ENCODE assay signal across 11 cellular contexts in genomic region chr1:26772687-26773086, GRCh38. TPM values are rescaled to one million over a fixed set of nuclear protein-coding genes. Genes with fewer than 3 reads are reported as not detected.
A peak's percentile ranks its signal among the peaks of the same experiment; 100 is the strongest.
DNase-seq lines count a peak whose midpoint lies in the region; TF ChIP-seq lines count a peak whose summit lies in the region.
"Had no signal": no experiment of that assay in that cellular context is flagged by ENCODE, and none has a peak within 500 bp of the region (broad histone marks: within the 10 kb centered on the region; RNA-seq: fewer than 3 reads in every experiment).

No MANE protein-coding gene starts in this region.

- CTCF ChIA-PET in activated CD4-positive, alpha-beta memory T cell treated with anti-CD3 and anti-CD28 coated beads for 36 hours (lab: Charles Lee) = interaction anchor here (0.6 to 2.0 kb wide), 3 partner anchors 18 to 170 kb away, joined by 3 to 9 read pairs (median 5); no protein-coding TSS in a partner anchor
- CTCF ChIA-PET in activated CD4-positive, alpha-beta memory T cell treated with anti-CD3 and anti-CD28 coated beads, Interleukin-2, amount 10 ng/mL, durations not matched to agents 7 days and 5 days (lab: Charles Lee) = no interaction called here

- in situ Hi-C loops in HAP-1 (cut with MboI; ENCODE audit: low sequenced_read_pairs) = no loop called here

- no peak overlapping the region for H3K4me3 ChIP-seq in tibial artery
- H3K4me3 ChIP-seq in HAP-1 = no peak overlapping the region
- H3K4me3 ChIP-seq: GM12878 had no signal

- H3K36me3 ChIP-seq in tibial artery (peaks cover 53 to 97% (median 83%) of the 10 kb centered on the region in 3 donors), HAP-1 (replicated peaks) (peaks cover 97% of the 10 kb centered on the region)

- intact Hi-C loops in activated CD4-positive, alpha-beta memory T cell treated with anti-CD3 and anti-CD28 coated beads for 36 hours (cut with micrococcal nuclease) = no loop called here
- intact Hi-C loops in tibial artery (cut with DNase I; ENCODE audit: low total_unique reads) = no loop called here

- H3K27me3 ChIP-seq in tibial artery = no peaks in the 10 kb centered on the region
- no peaks in the 10 kb centered on the region for H3K27me3 ChIP-seq in HAP-1 (ENCODE audit: low read depth)

- H3K4me1 ChIP-seq in tibial artery = peaks cover 0 to 44% (median 34%) of the 10 kb centered on the region in 4 donors
- H3K4me1 ChIP-seq in HAP-1 = no peaks in the 10 kb centered on the region; the same call in 1 of the 2 replicates

- no peaks in the 10 kb centered on the region for H3K9me3 Mint-ChIP-seq in activated CD4-positive, alpha-beta memory T cell treated with anti-CD3 and anti-CD28 coated beads for 36 hours
- H3K9me3 Mint-ChIP-seq in activated CD4-positive, alpha-beta memory T cell treated with anti-CD3 and anti-CD28 coated beads, Interleukin-2, amount 10 ng/mL, durations not matched to agents 7 days and 5 days = no peaks in the 10 kb centered on the region
- H3K9me3 Mint-ChIP-seq: stimulated activated naive CD8-positive, alpha-beta T cell treated with anti-CD3 and anti-CD28 coated beads, Interleukin-15, amount 100 ng/mL, for 72 hours had no signal

- no peak for TF ChIP-seq CTCF in tibial artery (IDR thresholded peaks at IDR 0.05)

- H3K27me3 Mint-ChIP-seq in activated CD4-positive, alpha-beta memory T cell treated with anti-CD3 and anti-CD28 coated beads for 36 hours = no peaks in the 10 kb centered on the region
- H3K27me3 Mint-ChIP-seq in activated CD4-positive, alpha-beta memory T cell treated with anti-CD3 and anti-CD28 coated beads, Interleukin-2, amount 10 ng/mL, durations not matched to agents 7 days and 5 days = no peaks in the 10 kb centered on the region
- H3K27me3 Mint-ChIP-seq: stimulated activated naive CD8-positive, alpha-beta T cell treated with anti-CD3 and anti-CD28 coated beads, Interleukin-15, amount 100 ng/mL, for 72 hours had no signal

- H3K9me3 ChIP-seq in tibial artery = no peaks in the 10 kb centered on the region
- no peaks in the 10 kb centered on the region for H3K9me3 ChIP-seq in HAP-1

- H3K27ac ChIP-seq in tibial artery = peak overlapping the region; percentile 47 to 59

- no peak overlapping the region for H3K4me3 Mint-ChIP-seq in activated CD4-positive, alpha-beta memory T cell treated with anti-CD3 and anti-CD28 coated beads for 36 hours
- H3K4me3 Mint-ChIP-seq in activated CD4-positive, alpha-beta memory T cell treated with anti-CD3 and anti-CD28 coated beads, Interleukin-2, amount 10 ng/mL, durations not matched to agents 7 days and 5 days = no peak overlapping the region
- H3K4me3 Mint-ChIP-seq: stimulated activated naive CD8-positive, alpha-beta T cell treated with anti-CD3 and anti-CD28 coated beads, Interleukin-15, amount 100 ng/mL, for 72 hours had no signal

- peaks cover 79% of the 10 kb centered on the region for H3K36me3 Mint-ChIP-seq in activated CD4-positive, alpha-beta memory T cell treated with anti-CD3 and anti-CD28 coated beads for 36 hours
- H3K36me3 Mint-ChIP-seq in activated CD4-positive, alpha-beta memory T cell treated with anti-CD3 and anti-CD28 coated beads, Interleukin-2, amount 10 ng/mL, durations not matched to agents 7 days and 5 days (ENCODE audit: low read depth) = peaks cover 92% of the 10 kb centered on the region

- DNase-seq in activated CD4-positive, alpha-beta memory T cell treated with anti-CD3 and anti-CD28 coated beads for 36 hours = no peak
- no peak for DNase-seq in activated CD4-positive, alpha-beta memory T cell treated with anti-CD3 and anti-CD28 coated beads, Interleukin-2, amount 10 ng/mL, durations not matched to agents 7 days and 5 days
- peak; percentile 84 for DNase-seq in amniotic stem cell (lab: John Stamatoyannopoulos, UW)
- peak; percentile 89 for DNase-seq in glomerular visceral epithelial cell (ENCODE audit: extremely low spot score)
- no peak for DNase-seq in tibial artery
- DNase-seq in NK-92 treated with Interleukin-12 subunit alpha and Interleukin-12 subunit beta, amount 100 ng/mL, for 24 hours (lab: John Stamatoyannopoulos, UW) = no peak
- no peak for DNase-seq in HAP-1 (ENCODE audit: low spot score in 2 of 2)
- DNase-seq in inferior parietal cortex (ENCODE audit: extremely low spot score) = no peak
- DNase-seq: NCI-H524 treated with DMSO at 0.1 percent for 48 hours; stimulated activated naive CD8-positive, alpha-beta T cell treated with anti-CD3 and anti-CD28 coated beads, Interleukin-15, amount 100 ng/mL, for 72 hours had no signal

- H3K27ac Mint-ChIP-seq in activated CD4-positive, alpha-beta memory T cell treated with anti-CD3 and anti-CD28 coated beads for 36 hours = peak overlapping the region; percentile 80
- H3K27ac Mint-ChIP-seq in activated CD4-positive, alpha-beta memory T cell treated with anti-CD3 and anti-CD28 coated beads, Interleukin-2, amount 10 ng/mL, durations not matched to agents 7 days and 5 days = no peak overlapping the region

- H3K4me1 Mint-ChIP-seq in activated CD4-positive, alpha-beta memory T cell treated with anti-CD3 and anti-CD28 coated beads for 36 hours (ENCODE audit: low read depth) = peaks cover 22% of the 10 kb centered on the region
- H3K4me1 Mint-ChIP-seq in activated CD4-positive, alpha-beta memory T cell treated with anti-CD3 and anti-CD28 coated beads, Interleukin-2, amount 10 ng/mL, durations not matched to agents 7 days and 5 days = peaks cover 16% of the 10 kb centered on the region

- POLR2A ChIA-PET in activated CD4-positive, alpha-beta memory T cell treated with anti-CD3 and anti-CD28 coated beads for 36 hours (lab: Charles Lee) = interaction anchor here (1.2 to 1.3 kb wide), 2 partner anchors 16 to 28 kb away, joined by 4 read pairs; no protein-coding TSS in a partner anchor
- POLR2A ChIA-PET in activated CD4-positive, alpha-beta memory T cell treated with anti-CD3 and anti-CD28 coated beads, Interleukin-2, amount 10 ng/mL, durations not matched to agents 7 days and 5 days (lab: Charles Lee) = interaction anchor here (1.7 kb wide), 1 partner anchor 15 kb away, joined by 10 read pairs; the partner anchor contains the start of gene PIGV

RNA-seq across cellular contexts. Expression of gene PIGV, which starts 15.1 kb away (rescaled TPM):
- total RNA-seq in activated CD4-positive, alpha-beta memory T cell treated with anti-CD3 and anti-CD28 coated beads for 36 hours = 10 to 100 TPM; 15.1 to 15.3 TPM
- total RNA-seq in activated CD4-positive, alpha-beta memory T cell treated with anti-CD3 and anti-CD28 coated beads, Interleukin-2, amount 10 ng/mL, durations not matched to agents 7 days and 5 days = 10 to 100 TPM; 16.6 to 16.9 TPM

RNA-seq across cellular contexts. Expression of gene ZDHHC18, which starts 53.8 kb away (rescaled TPM):
- total RNA-seq in activated CD4-positive, alpha-beta memory T cell treated with anti-CD3 and anti-CD28 coated beads for 36 hours = 10 to 100 TPM; 60.2 to 63.5 TPM
- total RNA-seq in activated CD4-positive, alpha-beta memory T cell treated with anti-CD3 and anti-CD28 coated beads, Interleukin-2, amount 10 ng/mL, durations not matched to agents 7 days and 5 days = 10 to 100 TPM; 73.3 to 76.3 TPM

Comparison
In these comparisons a context has a peak if more than half of its experiments do, and no peak if none do; other contexts are left out.
1. DNase-seq: peak in amniotic stem cell (single experiment) and glomerular visceral epithelial cell (single experiment); none in activated CD4-positive, alpha-beta memory T cell treated with anti-CD3 and anti-CD28 coated beads for 36 hours (single experiment), activated CD4-positive, alpha-beta memory T cell treated with anti-CD3 and anti-CD28 coated beads, Interleukin-2, amount 10 ng/mL, durations not matched to agents 7 days and 5 days (single experiment), tibial artery (0 of 2), NK-92 treated with Interleukin-12 subunit alpha and Interleukin-12 subunit beta, amount 100 ng/mL, for 24 hours (single experiment), HAP-1 (0 of 2) and inferior parietal cortex (single experiment).